ENCODE assay signal across 16 cellular contexts in genomic region chr3:187945374-187945773, GRCh38.
A peak's percentile ranks its signal among the peaks of the same experiment; 100 is the strongest.
DNase-seq lines count a peak whose midpoint lies in the region; ATAC-seq and TF ChIP-seq lines count a peak whose summit lies in the region.
"Had no signal": no experiment of that assay in that cellular context is flagged by ENCODE, and none has a peak within 500 bp of the region (broad histone marks: within the 10 kb centered on the region; RNA-seq: fewer than 3 reads in every experiment).

No MANE protein-coding gene starts in this region.

- no peaks in the 10 kb centered on the region for H3K27me3 Mint-ChIP-seq in activated T-cell treated with anti-CD3 and anti-CD28 coated beads, Interleukin-2, amount 50 U/mL, for 24 hours

- peak overlapping the region; percentile 58 for H3K14ac ChIP-seq in IMR-90 (replicated peaks; ENCODE audit: low read depth, low read length)

- H2AK5ac ChIP-seq in IMR-90 (ENCODE audit: low read depth, low read length), result no peak overlapping the region; the same call in 1 of the 2 replicates

- no peak overlapping the region for H3K9ac ChIP-seq in IMR-90 (ENCODE audit: low read depth, low read length)
- no peak overlapping the region for H3K9ac ChIP-seq in OCI-LY3 (ENCODE audit: low read length)

- H3K9me1 ChIP-seq in IMR-90 (ENCODE audit: insufficient read depth, low read length), result peaks cover 11% of the 10 kb centered on the region

- H3K27ac ChIP-seq in left ventricle myocardium inferior (replicated peaks) (peak overlapping the region; percentile 91), heart right ventricle (peak overlapping the region in 4 of 10 donors; percentile 0 to 90 (median 89)), IMR-90 (ENCODE audit: insufficient read depth, low read length) (no peak overlapping the region), OCI-LY3 (ENCODE audit: low read length) (no peak overlapping the region), neutrophil (peak overlapping the region; percentile 79), testis (no peak overlapping the region)

- peak overlapping the region; percentile 54; the same call in 1 of the 2 replicates for H3K23ac ChIP-seq in IMR-90 (ENCODE audit: low read depth, low read length)

- in situ Hi-C loops in IMR-90 (cut with MboI; ENCODE audit: low sequenced_read_pairs), result no loop called here

- peak overlapping the region; percentile 46; the same call in 1 of the 2 replicates for H3K18ac ChIP-seq in IMR-90 (ENCODE audit: low read depth, low read length)

- no peak overlapping the region for H4K8ac ChIP-seq in IMR-90 (ENCODE audit: low read depth in 2 of 2, low read length in 2 of 2)

- H3K4me2 ChIP-seq in IMR-90 (ENCODE audit: low read depth, low read length), result no peak overlapping the region
- peak overlapping the region; percentile 57 for H3K4me2 ChIP-seq in OCI-LY3 (ENCODE audit: low read length)

- no peak overlapping the region for H2BK5ac ChIP-seq in IMR-90 (ENCODE audit: low read depth, low read length, poor library complexity, severe bottlenecking)

- TF ChIP-seq POLR2A in IMR-90 (IDR thresholded peaks at IDR 0.05; ENCODE audit: low read depth, low read length) (no peak), testis (IDR thresholded peaks at IDR 0.05) (no peak)

- H3K4ac ChIP-seq in IMR-90 (ENCODE audit: low read depth, low read length), result peak overlapping the region; percentile 56; the same call in 1 of the 2 replicates

- no peak overlapping the region for H3K4me3 Mint-ChIP-seq in activated T-cell treated with anti-CD3 and anti-CD28 coated beads, Interleukin-2, amount 50 U/mL, for 24 hours
- H3K4me3 Mint-ChIP-seq: CD14-positive monocyte; CD8-positive, alpha-beta T cell had no signal

- H3K36me3 ChIP-seq in left ventricle myocardium inferior, result no peaks in the 10 kb centered on the region
- H3K36me3 ChIP-seq in heart right ventricle, result no peaks in the 10 kb centered on the region
- no peaks in the 10 kb centered on the region for H3K36me3 ChIP-seq in IMR-90 (ENCODE audit: control insufficient read depth, insufficient read depth, low read length)
- H3K36me3 ChIP-seq in OCI-LY3 (replicated peaks; ENCODE audit: low read depth, low read length), result no peaks in the 10 kb centered on the region
- H3K36me3 ChIP-seq in neutrophil, result no peaks in the 10 kb centered on the region
- H3K36me3 ChIP-seq in testis (ENCODE audit: low read depth, missing control alignments), result no peaks in the 10 kb centered on the region
- H3K36me3 ChIP-seq: HAP-1 had no signal

- H4K91ac ChIP-seq in IMR-90 (ENCODE audit: insufficient read depth, low read depth, low read length), result peak overlapping the region; percentile 19

- H2BK15ac ChIP-seq in IMR-90 (ENCODE audit: low read depth, low read length), result peak overlapping the region; percentile 38; the same call in 1 of the 3 replicates

- TF ChIP-seq CTCF in left ventricle myocardium inferior (IDR thresholded peaks at IDR 0.05; ENCODE audit: borderline replicate concordance) (no peak), heart right ventricle (IDR thresholded peaks at IDR 0.05) (no peak), IMR-90 (conservative IDR thresholded peaks at IDR 0.05; ENCODE audit: low read depth, low read length) (no peak), OCI-LY3 (IDR thresholded peaks at IDR 0.05; ENCODE audit: low read depth, low read length) (no peak), neutrophil (IDR thresholded peaks at IDR 0.05) (no peak), testis (IDR thresholded peaks at IDR 0.05) (no peak)

- no peaks in the 10 kb centered on the region for H3K79me1 ChIP-seq in IMR-90 (ENCODE audit: low read depth in 1 of 2, low read length in 2 of 2)

- H2BK120ac ChIP-seq in IMR-90 (ENCODE audit: low read depth, low read length), result peak overlapping the region; percentile 60; the same call in 1 of the 2 replicates

- no peaks in the 10 kb centered on the region for H3K9me3 ChIP-seq in left ventricle myocardium inferior (replicated peaks)
- H3K9me3 ChIP-seq in heart right ventricle, result no peaks in the 10 kb centered on the region
- no peaks in the 10 kb centered on the region for H3K9me3 ChIP-seq in IMR-90 (ENCODE audit: control insufficient read depth, insufficient read depth, low read length)
- peaks cover 32% of the 10 kb centered on the region; the same call in 1 of the 2 replicates for H3K9me3 ChIP-seq in OCI-LY3 (ENCODE audit: insufficient read depth, low read length)
- no peaks in the 10 kb centered on the region for H3K9me3 ChIP-seq in neutrophil
- H3K9me3 ChIP-seq in testis, result no peaks in the 10 kb centered on the region
- H3K9me3 ChIP-seq: HAP-1 had no signal

- peaks cover 48% of the 10 kb centered on the region for H3K4me1 ChIP-seq in left ventricle myocardium inferior
- peaks cover 5 to 50% (median 26%) of the 10 kb centered on the region in 9 donors for H3K4me1 ChIP-seq in heart right ventricle
- peaks cover 11% of the 10 kb centered on the region for H3K4me1 ChIP-seq in IMR-90 (ENCODE audit: control insufficient read depth, insufficient read depth, low read length)
- peaks cover 63% of the 10 kb centered on the region for H3K4me1 ChIP-seq in OCI-LY3 (ENCODE audit: low read length)
- peaks cover 54 to 69% of the 10 kb centered on the region in 2 experiments for H3K4me1 ChIP-seq in neutrophil (ENCODE audit: control insufficient read depth in 1 of 2, insufficient read depth in 1 of 2, low read depth in 1 of 2, low read length in 1 of 2)
- no peaks in the 10 kb centered on the region for H3K4me1 ChIP-seq in testis
- H3K4me1 ChIP-seq: HAP-1 had no signal

- H3K9me3 Mint-ChIP-seq in activated T-cell treated with anti-CD3 and anti-CD28 coated beads, Interleukin-2, amount 50 U/mL, for 24 hours, result no peaks in the 10 kb centered on the region
- H3K9me3 Mint-ChIP-seq: CD8-positive, alpha-beta T cell had no signal

- no peaks in the 10 kb centered on the region for H3K4me1 Mint-ChIP-seq in activated T-cell treated with anti-CD3 and anti-CD28 coated beads, Interleukin-2, amount 50 U/mL, for 24 hours (ENCODE audit: low read depth)

- no peak for DNase-seq in left ventricle myocardium inferior
- DNase-seq in heart right ventricle, result no peak
- no peak for DNase-seq in IMR-90
- no peak for DNase-seq in SIG-M5 treated with dmso at 0.1 percent for 504 hours (lab: John Stamatoyannopoulos, UW; ENCODE audit: unreplicated experiment)
- no peak for DNase-seq in activated T-cell treated with anti-CD3 and anti-CD28 coated beads, Interleukin-2, amount 50 U/mL, for 24 hours
- no peak for DNase-seq in testis
- DNase-seq: 8988T; ACHN; CD8-positive, alpha-beta T cell; COR-L47; GDM1; GOT3 had no signal

- H3K27ac Mint-ChIP-seq in activated T-cell treated with anti-CD3 and anti-CD28 coated beads, Interleukin-2, amount 50 U/mL, for 24 hours, result no peak overlapping the region
- H3K27ac Mint-ChIP-seq: CD14-positive monocyte; CD8-positive, alpha-beta T cell had no signal

- no peak overlapping the region for H3K56ac ChIP-seq in IMR-90 (ENCODE audit: extremely low read depth, insufficient read depth, low read length)

- POLR2A ChIA-PET in IMR-90 (lab: Charles Lee; ENCODE audit: unreplicated experiment), result no interaction called here

- CTCF ChIA-PET in IMR-90 (lab: Yijun Ruan, JAX), result interaction anchor here (1.6 kb wide), 1 partner anchor 198 kb away, joined by 5 read pairs; no protein-coding TSS in a partner anchor

- no peaks in the 10 kb centered on the region for H3K36me3 Mint-ChIP-seq in activated T-cell treated with anti-CD3 and anti-CD28 coated beads, Interleukin-2, amount 50 U/mL, for 24 hours (ENCODE audit: low read depth)
- H3K36me3 Mint-ChIP-seq: CD14-positive monocyte; CD8-positive, alpha-beta T cell had no signal

- H2AK9ac ChIP-seq in IMR-90 (replicated peaks; ENCODE audit: low read depth, low read length, poor library complexity), result no peak overlapping the region

- ATAC-seq in heart right ventricle, result no peak
- ATAC-seq in IMR-90 (ENCODE audit: low read depth), result no peak
- ATAC-seq: CD8-positive, alpha-beta T cell had no signal

- H2AFZ ChIP-seq in IMR-90 (replicated peaks; ENCODE audit: low read length, poor library complexity) (peak overlapping the region; percentile 16), OCI-LY3 (ENCODE audit: low read depth, low read length) (no peak overlapping the region)

- H3K27me3 ChIP-seq in left ventricle myocardium inferior (ENCODE audit: low read depth) (no peaks in the 10 kb centered on the region), heart right ventricle (no peaks in the 10 kb centered on the region), IMR-90 (ENCODE audit: control insufficient read depth, insufficient read depth, low read length) (no peaks in the 10 kb centered on the region), OCI-LY3 (ENCODE audit: low read depth, low read length) (peaks cover 89% of the 10 kb centered on the region), neutrophil (no peaks in the 10 kb centered on the region), testis (no peaks in the 10 kb centered on the region)

- H4K20me1 ChIP-seq in IMR-90 (ENCODE audit: insufficient read depth, low read length) (peaks cover 3% of the 10 kb centered on the region; the same call in 1 of the 2 replicates), OCI-LY3 (ENCODE audit: insufficient read depth, low read length) (no peaks in the 10 kb centered on the region)

- H3K4me3 ChIP-seq in left ventricle myocardium inferior (no peak overlapping the region), heart right ventricle (no peak overlapping the region), IMR-90 (ENCODE audit: insufficient read depth, low read depth, low read length) (no peak overlapping the region), OCI-LY3 (ENCODE audit: low read length) (no peak overlapping the region), neutrophil (ENCODE audit: low read depth in 1 of 2, low read length in 1 of 2) (no peak overlapping the region), testis (no peak overlapping the region)
- H3K4me3 ChIP-seq: HAP-1 had no signal

- BruUV-seq in IMR-90 (replicated peaks; lab: Mats Ljungman, UMichigan), result no TSS peak

- H4K5ac ChIP-seq in IMR-90 (ENCODE audit: low read depth, low read length), result no peak overlapping the region; the same call in 1 of the 2 replicates

- intact Hi-C loops in left ventricle myocardium inferior (cut with micrococcal nuclease), result no loop called here
- intact Hi-C loops in heart right ventricle (cut with DNase I), result loop anchor here in 1 of 10 donors (5.0 kb wide), 1 partner anchor 198 kb away; the partner anchor contains the start of gene BCL6
- intact Hi-C loops in IMR-90 (cut with micrococcal nuclease), result no loop called here
- intact Hi-C loops in testis (cut with DNase I; ENCODE audit: low total_unique reads), result no loop called here

- WGBS in heart right ventricle, 2 donors, result 80 to 91% methylated on average over 2 of the region's 2 CpGs
- WGBS in IMR-90 (ENCODE audit: extremely low coverage in 2 of 2, insufficient read length in 1 of 2), 2 experiments, result no CpG with 5 or more reads among the region's 2 CpGs
- 89 to 93% methylated on average over 2 of the region's 2 CpGs for WGBS in testis, 2 donors

- H3K79me2 ChIP-seq in OCI-LY3 (ENCODE audit: low read length), result no peaks in the 10 kb centered on the region

- H2BK20ac ChIP-seq in IMR-90 (ENCODE audit: low read depth, low read length), result peak overlapping the region; percentile 79

- dilution Hi-C loops in IMR-90 (cut with HindIII; ENCODE audit: low sequenced_read_pairs, unreplicated experiment), result no loop called here

- no peak for TF ChIP-seq RAD21 in IMR-90 (IDR thresholded peaks at IDR 0.05; ENCODE audit: low read length)

TF ChIP-seq in IMR-90, 13 proteins besides CTCF, POLR2A, EP300 and RAD21 (continues in another document):
- no peak for TF ChIP-seq NFE2L2 (IDR thresholded peaks at IDR 0.05; ENCODE audit: low read depth, low read length)
- TF ChIP-seq CEBPB (IDR thresholded peaks at IDR 0.05; ENCODE audit: low read depth, low read length), result no peak

Comparison
In these comparisons a context has a peak if more than half of its experiments do, and no peak if none do; other contexts are left out.
1. H3K27ac ChIP-seq: peak in left ventricle myocardium inferior (single experiment) and neutrophil (single experiment); none in IMR-90 (single experiment), OCI-LY3 (single experiment) and testis (0 of 2).